In genomic region chr17:50056217-50056960, GRCh38 we compare ENCODE assay signal across 8 cellular contexts. TPM values are rescaled to one million over a fixed set of nuclear protein-coding genes. Genes with fewer than 3 reads are reported as not detected.
A peak's percentile ranks its signal among the peaks of the same experiment; 100 is the strongest.
DNase-seq lines count a peak whose midpoint lies in the region; ATAC-seq and TF ChIP-seq lines count a peak whose summit lies in the region.

No MANE protein-coding gene starts in this region.

- POLR2A ChIA-PET in activated B cell treated with CpG ODN at 0.5 μM for 24 hours (lab: Charles Lee), result interaction anchor here (1.0 to 1.8 kb wide), 2 partner anchors 38 to 292 kb away, joined by 3 to 5 read pairs; no protein-coding TSS in a partner anchor

- H3K27ac Mint-ChIP-seq in CD14-positive monocyte (no peak overlapping the region), activated B cell treated with CpG ODN at 0.5 μM for 24 hours (no peak overlapping the region)
- H3K27ac Mint-ChIP-seq in central memory CD8-positive, alpha-beta T cell (ENCODE audit: low read depth), result peak overlapping the region; percentile 44

- H3K4me1 Mint-ChIP-seq in CD14-positive monocyte (peaks cover 18% of the 10 kb centered on the region), activated B cell treated with CpG ODN at 0.5 μM for 24 hours (peaks cover 24% of the 10 kb centered on the region)
- peaks cover 19% of the 10 kb centered on the region for H3K4me1 Mint-ChIP-seq in central memory CD8-positive, alpha-beta T cell

- WGBS in liver, result 2% methylated on average over 64 of the region's 64 CpGs

- H3K27me3 ChIP-seq in liver (ENCODE audit: control insufficient read depth in 4 of 4, insufficient read depth in 4 of 4, low read length in 3 of 4), result no peaks in the 10 kb centered on the region

- H3K9me3 Mint-ChIP-seq in CD14-positive monocyte, result peaks cover 0 to 18% (median 5%) of the 10 kb centered on the region in 7 donors
- H3K9me3 Mint-ChIP-seq in activated B cell treated with CpG ODN at 0.5 μM for 24 hours, result no peaks in the 10 kb centered on the region
- no peaks in the 10 kb centered on the region for H3K9me3 Mint-ChIP-seq in central memory CD8-positive, alpha-beta T cell

- DNase-seq in CD14-positive monocyte (ENCODE audit: low spot score), result peak; percentile 43
- peak; percentile 53 to 68 for DNase-seq in NCI-H187 (lab: John Stamatoyannopoulos, UW)
- peak; percentile 48 for DNase-seq in activated B cell treated with CpG ODN at 0.5 μM for 24 hours
- peak in 1 of 2 donors; percentile 30 for DNase-seq in central memory CD8-positive, alpha-beta T cell (ENCODE audit: low spot score in 2 of 2)
- DNase-seq in stimulated activated CD4-positive, alpha-beta T cell treated with anti-CD3 and anti-CD28 coated beads, TNF-alpha, amount 100 ng/mL, for 1 hour (ENCODE audit: low read depth in 3 of 3, low spot score in 1 of 3), result peak in 2 of 3 donors; percentile 19 to 46
- DNase-seq in DMS114 treated with DMSO at 0.1 percent for 48 hours (lab: John Stamatoyannopoulos, UW; ENCODE audit: unreplicated experiment), result no peak

- no peaks in the 10 kb centered on the region for H3K9me3 ChIP-seq in liver (ENCODE audit: control insufficient read depth in 4 of 4, low read length in 3 of 4)

- intact Hi-C loops in CD14-positive monocyte (cut with micrococcal nuclease), result no loop called here
- intact Hi-C loops in activated B cell treated with CpG ODN at 0.5 μM for 24 hours (cut with micrococcal nuclease), result loop anchor here (1.0 to 2.0 kb wide), 3 partner anchors 29 to 38 kb away; partner anchors contain the start of gene PDK2

- peak overlapping the region in 2 of 3 donors; percentile 45 to 66 for H3K4me3 ChIP-seq in liver (ENCODE audit: low read depth in 1 of 3, low read length in 3 of 3)

- ATAC-seq in GM21723 (IDR thresholded peaks at IDR 0.05; ENCODE audit: unreplicated experiment) (peak; percentile 67), activated B cell treated with CpG ODN at 0.5 μM for 24 hours (ENCODE audit: low read depth) (peak; percentile 66)
- peak; percentile 65 for ATAC-seq in central memory CD8-positive, alpha-beta T cell (replicated peaks; ENCODE audit: extremely low read depth, poor library complexity, severe bottlenecking)

- no peak for TF ChIP-seq CTCF in CD14-positive monocyte (IDR thresholded peaks at IDR 0.05)
- TF ChIP-seq CTCF in activated B cell treated with CpG ODN at 0.5 μM for 24 hours (IDR thresholded peaks at IDR 0.05), result no peak
- TF ChIP-seq CTCF in liver (IDR thresholded peaks at IDR 0.05; ENCODE audit: low read depth, low read length, missing input control), result no peak

- peaks cover 0 to 28% (median 8%) of the 10 kb centered on the region in 4 donors for H3K4me1 ChIP-seq in liver (ENCODE audit: control insufficient read depth in 4 of 4, insufficient read depth in 4 of 4, low read length in 3 of 4)

- H3K4me3 Mint-ChIP-seq in CD14-positive monocyte (peak overlapping the region; percentile 78 to 93), activated B cell treated with CpG ODN at 0.5 μM for 24 hours (peak overlapping the region; percentile 91)
- peak overlapping the region; percentile 88 for H3K4me3 Mint-ChIP-seq in central memory CD8-positive, alpha-beta T cell

- CTCF ChIA-PET in activated B cell treated with CpG ODN at 0.5 μM for 24 hours (lab: Charles Lee), result interaction anchor here (1.3 to 1.9 kb wide), 5 partner anchors 29 to 60 kb away, joined by 3 to 11 read pairs (median 5); no protein-coding TSS in a partner anchor

- H3K36me3 Mint-ChIP-seq in CD14-positive monocyte (peaks cover 0 to 6% of the 10 kb centered on the region in 2 donors), activated B cell treated with CpG ODN at 0.5 μM for 24 hours (ENCODE audit: low read depth) (no peaks in the 10 kb centered on the region)
- H3K36me3 Mint-ChIP-seq in central memory CD8-positive, alpha-beta T cell (ENCODE audit: insufficient read depth), result no peaks in the 10 kb centered on the region

- no peak overlapping the region for H3K9ac ChIP-seq in liver (ENCODE audit: low read depth in 1 of 2, low read length in 2 of 2)

- peak overlapping the region; percentile 23 to 44 for H3K27ac ChIP-seq in liver (ENCODE audit: low read depth in 1 of 2, low read length in 2 of 2)

- H3K27me3 Mint-ChIP-seq in CD14-positive monocyte (ENCODE audit: low read depth in 3 of 3) (peaks cover 57 to 73% (median 63%) of the 10 kb centered on the region in 3 donors), activated B cell treated with CpG ODN at 0.5 μM for 24 hours (peaks cover 21% of the 10 kb centered on the region)
- no peaks in the 10 kb centered on the region for H3K27me3 Mint-ChIP-seq in central memory CD8-positive, alpha-beta T cell

- peak in 1 of 2 donors; percentile 34 for TF ChIP-seq RAD21 in liver (IDR thresholded peaks at IDR 0.05)

- no peaks in the 10 kb centered on the region for H3K36me3 ChIP-seq in liver (ENCODE audit: control insufficient read depth in 4 of 4, insufficient read depth in 3 of 4, low read depth in 1 of 4, low read length in 3 of 4)

TF ChIP-seq in liver, 16 proteins besides CTCF, POLR2A, EP300 and RAD21:
- no peak for TF ChIP-seq ATF3 (IDR thresholded peaks at IDR 0.05)
- TF ChIP-seq FOXA2 (IDR thresholded peaks at IDR 0.05), result no peak
- no peak for TF ChIP-seq GABPA (IDR thresholded peaks at IDR 0.05 in 1 of 2, conservative IDR thresholded peaks at IDR 0.05 in 1 of 2)
- no peak for TF ChIP-seq NR2F2 (IDR thresholded peaks at IDR 0.05)
- TF ChIP-seq RXRA (IDR thresholded peaks at IDR 0.05), result no peak
- no peak for TF ChIP-seq ZBTB33 (IDR thresholded peaks at IDR 0.05)
- TF ChIP-seq YY1 (IDR thresholded peaks at IDR 0.05), result no peak
- TF ChIP-seq JUND (IDR thresholded peaks at IDR 0.05), result no peak
- no peak for TF ChIP-seq MAX (IDR thresholded peaks at IDR 0.05)
- no peak for TF ChIP-seq REST (IDR thresholded peaks at IDR 0.05)

RNA-seq across cellular contexts. Expression of gene ITGA3, which starts 0.5 kb away (rescaled TPM):
- polyA plus RNA-seq in CD14-positive monocyte, result under 1 TPM in 1 of 2 donors, not detected in 1; 0.31 TPM
- total RNA-seq in activated B cell treated with CpG ODN at 0.5 μM for 24 hours, result 7.7 and 9.8 TPM in 2 replicates
- total RNA-seq in liver, result 1 to 10 TPM in 1 of 2 donors, under 1 TPM in 1; 0.79 to 4.4 TPM
- polyA plus RNA-seq in liver, result 1 to 10 TPM; 1.1 to 1.8 TPM

RNA-seq across cellular contexts. Expression of gene PDK2, which starts 38.8 kb away (rescaled TPM):
- polyA plus RNA-seq in CD14-positive monocyte (10 to 100 TPM; 15.9 to 23.4 TPM), liver (10 to 100 TPM; 32.4 to 36.6 TPM)
- total RNA-seq in activated B cell treated with CpG ODN at 0.5 μM for 24 hours (15.9 and 16.2 TPM in 2 replicates), liver (10 to 100 TPM in 1 of 2 donors, 1 to 10 TPM in 1; 8.6 to 24.5 TPM)
